13 cellular contexts compared by ENCODE assay signal in genomic region chr5:759781-760362, GRCh38. TPM values are rescaled to one million over a fixed set of nuclear protein-coding genes. Genes with fewer than 3 reads are reported as not detected.
DNase-seq lines count a peak whose midpoint lies in the region; ATAC-seq and TF ChIP-seq lines count a peak whose summit lies in the region.
"Had no signal": no experiment of that assay in that cellular context is flagged by ENCODE, and none has a peak within 500 bp of the region (broad histone marks: within the 10 kb centered on the region; RNA-seq: fewer than 3 reads in every experiment).

No MANE protein-coding gene starts in this region.

- no peak for TF ChIP-seq POLR2A in suprapubic skin (IDR thresholded peaks at IDR 0.05)

- peak; percentile 65 for DNase-seq in activated effector memory CD4-positive, alpha-beta T cell treated with anti-CD3 and anti-CD28 coated beads, Interleukin-2, amount 50 U/mL, for 16 hours
- no peak for DNase-seq in activated effector memory CD4-positive, alpha-beta T cell treated with Interleukin-2 at 50 U/mL for 16 hours
- DNase-seq in T-helper 17 cell (no peak), left colon (peak; percentile 18 to 44), suprapubic skin (ENCODE audit: low spot score in 2 of 2) (peak; percentile 75 to 78), NCI-H1417 treated with DMSO at 0.1 percent for 48 hours (lab: John Stamatoyannopoulos, UW) (no peak)
- DNase-seq: GOT3, SIG-M5 had no signal

- no peaks in the 10 kb centered on the region for H3K27me3 ChIP-seq in suprapubic skin
- H3K27me3 ChIP-seq: uterus had no signal

- WGBS in suprapubic skin, result 94% methylated on average over 22 of the region's 22 CpGs

- no peak for ATAC-seq in T-helper 17 cell
- no peak for ATAC-seq in left colon
- ATAC-seq in GM18858 (IDR thresholded peaks at IDR 0.05; ENCODE audit: unreplicated experiment), result no peak
- no peak for ATAC-seq in GM21723 (IDR thresholded peaks at IDR 0.05; ENCODE audit: unreplicated experiment)

- intact Hi-C loops in left colon (cut with DNase I, micrococcal nuclease), result no loop called here

- no peaks in the 10 kb centered on the region for H3K27me3 Mint-ChIP-seq in T-helper 17 cell
- H3K27me3 Mint-ChIP-seq: activated T-helper 17 cell treated with anti-CD3 and anti-CD28 coated beads, Interleukin-2, amount 50 U/mL, for 72 hours had no signal

- TF ChIP-seq EP300 in suprapubic skin (IDR thresholded peaks at IDR 0.05), result no peak

- H3K4me3 Mint-ChIP-seq in T-helper 17 cell, result peak overlapping the region; percentile 94

- H3K4me1 ChIP-seq in suprapubic skin, result peaks cover 36% of the 10 kb centered on the region

- H3K27ac ChIP-seq in suprapubic skin, result no peak overlapping the region

- H3K9me3 ChIP-seq in T-helper 17 cell (ENCODE audit: control insufficient read depth, low read length, poor library complexity, severe bottlenecking), result no peaks in the 10 kb centered on the region
- no peaks in the 10 kb centered on the region for H3K9me3 ChIP-seq in suprapubic skin
- H3K9me3 ChIP-seq: uterus had no signal

- H3K4me1 Mint-ChIP-seq in T-helper 17 cell, result peaks cover 21% of the 10 kb centered on the region

- TF ChIP-seq CTCF in suprapubic skin (IDR thresholded peaks at IDR 0.05), result no peak

- H3K4me3 ChIP-seq in suprapubic skin, result no peak overlapping the region
- H3K4me3 ChIP-seq: uterus had no signal

- H3K27ac Mint-ChIP-seq in T-helper 17 cell, result peak overlapping the region; percentile 99

- no peaks in the 10 kb centered on the region for H3K36me3 ChIP-seq in suprapubic skin
- H3K36me3 ChIP-seq: uterus had no signal

- no peaks in the 10 kb centered on the region for H3K36me3 Mint-ChIP-seq in T-helper 17 cell (ENCODE audit: low read depth)

RNA-seq across cellular contexts. Expression of gene ZDHHC11B, which starts 24.7 kb away (rescaled TPM):
- total RNA-seq in T-helper 17 cell (10 to 100 TPM in 1 of 2 donors, 1 to 10 TPM in 1; 9.3 to 31.2 TPM), left colon (10 to 100 TPM in 1 of 2 donors, 1 to 10 TPM in 1; 1.5 to 15.9 TPM), suprapubic skin (10 to 100 TPM in 3 of 4 donors, 1 to 10 TPM in 1; 9.3 to 35.2 (median 19.4) TPM)
- total RNA-seq: glomerular endothelial cell had no signal

Comparison
In these comparisons a context has a peak if more than half of its experiments do, and no peak if none do; other contexts are left out.
1. DNase-seq: peak in activated effector memory CD4-positive, alpha-beta T cell treated with anti-CD3 and anti-CD28 coated beads, Interleukin-2, amount 50 U/mL, for 16 hours (single experiment), left colon (2 of 2) and suprapubic skin (2 of 2); none in activated effector memory CD4-positive, alpha-beta T cell treated with Interleukin-2 at 50 U/mL for 16 hours (single experiment), T-helper 17 cell (0 of 3) and NCI-H1417 treated with DMSO at 0.1 percent for 48 hours (single experiment).